ENCODE assay signal across 10 cellular contexts in genomic region chr19:43820861-43821215, GRCh38. TPM values are rescaled to one million over a fixed set of nuclear protein-coding genes. Genes with fewer than 3 reads are reported as not detected.
DNase-seq lines count a peak whose midpoint lies in the region; FAIRE-seq and TF ChIP-seq lines count a peak whose summit lies in the region.
"Had no signal": no experiment of that assay in that cellular context is flagged by ENCODE, and none has a peak within 500 bp of the region (broad histone marks: within the 10 kb centered on the region; RNA-seq: fewer than 3 reads in every experiment).

No MANE protein-coding gene starts in this region.

- FAIRE-seq in GM19239 (lab: Jason Lieb, UNC) = no peak

- H3K27me3 Mint-ChIP-seq in IgD-negative memory B cell = peaks cover 20% of the 10 kb centered on the region

- no peak for TF ChIP-seq EP300 in ovary (IDR thresholded peaks at IDR 0.05)

- no peak for TF ChIP-seq POLR2A in ovary (IDR thresholded peaks at IDR 0.05)

- TF ChIP-seq CTCF in AG09309 (IDR thresholded peaks at IDR 0.05; ENCODE audit: control insufficient read depth, insufficient read depth, low read depth, low read length, missing control alignments) = no peak
- no peak for TF ChIP-seq CTCF in ovary (IDR thresholded peaks at IDR 0.05)

- H3K4me1 Mint-ChIP-seq in IgD-negative memory B cell = peaks cover 0 to 5% (median 0%) of the 10 kb centered on the region in 3 donors

- no peak overlapping the region for H3K27ac ChIP-seq in effector memory CD4-positive, alpha-beta T cell (ENCODE audit: insufficient read depth, low read length, poor library complexity, severe bottlenecking)
- H3K27ac ChIP-seq in ovary = no peak overlapping the region

- H3K4me3 ChIP-seq in AG09309 (ENCODE audit: control insufficient read depth, low read depth, low read length) (peak overlapping the region; percentile 44), ovary (peak overlapping the region; percentile 22)
- peak overlapping the region; percentile 56 for H3K4me3 ChIP-seq in effector memory CD4-positive, alpha-beta T cell (ENCODE audit: insufficient read depth, low read depth, low read length, poor library complexity, severe bottlenecking)

- peaks cover 0 to 1% (median 0%) of the 10 kb centered on the region in 3 donors for H3K9me3 Mint-ChIP-seq in IgD-negative memory B cell

- peaks cover 8% of the 10 kb centered on the region for H3K4me1 ChIP-seq in effector memory CD4-positive, alpha-beta T cell (ENCODE audit: control insufficient read depth, insufficient read depth, low read length, poor library complexity, severe bottlenecking)
- H3K4me1 ChIP-seq in ovary (ENCODE audit: insufficient read depth) = no peaks in the 10 kb centered on the region

- peaks cover 7% of the 10 kb centered on the region for H3K27me3 ChIP-seq in effector memory CD4-positive, alpha-beta T cell (replicated peaks; ENCODE audit: control insufficient read depth, insufficient read depth, low read length, poor library complexity, severe bottlenecking)
- no peaks in the 10 kb centered on the region for H3K27me3 ChIP-seq in ovary

- no peak overlapping the region for H3K27ac Mint-ChIP-seq in IgD-negative memory B cell

- intact Hi-C loops in ovary (cut with DNase I) = no loop called here

- in situ Hi-C loops in G401 (cut with HindIII; ENCODE audit: low sequenced_read_pairs) = no loop called here

- H3K9me3 ChIP-seq in effector memory CD4-positive, alpha-beta T cell (ENCODE audit: control insufficient read depth, low read length) = no peaks in the 10 kb centered on the region
- peaks cover 0 to 4% of the 10 kb centered on the region in 2 donors for H3K9me3 ChIP-seq in ovary

- H3K36me3 Mint-ChIP-seq in IgD-negative memory B cell = peaks cover 2% of the 10 kb centered on the region

- no peaks in the 10 kb centered on the region for H3K36me3 ChIP-seq in effector memory CD4-positive, alpha-beta T cell (ENCODE audit: control insufficient read depth, insufficient read depth, low read length)
- H3K36me3 ChIP-seq in ovary = no peaks in the 10 kb centered on the region

- DNase-seq in AG09309 (ENCODE audit: low read depth) = no peak
- no peak for DNase-seq in effector memory CD4-positive, alpha-beta T cell
- DNase-seq in ovary = no peak
- DNase-seq in GM19239 (ENCODE audit: insufficient read length, low spot score) = no peak
- no peak for DNase-seq in NCI-H2171 (lab: John Stamatoyannopoulos, UW)
- DNase-seq in G401 (ENCODE audit: low spot score) = no peak
- DNase-seq in T1000 (lab: John Stamatoyannopoulos, UW) = no peak
- DNase-seq: MV-4-11, RPMI8226 had no signal

- WGBS in ovary, 3 donors = 29 to 35% (median 30%) methylated on average over 6 of the region's 6 CpGs

- H3K4me3 Mint-ChIP-seq in IgD-negative memory B cell = peak overlapping the region in 3 of 4 donors; percentile 68 to 89 (median 77)

RNA-seq across cellular contexts. Expression of gene ZNF283, which starts 6.3 kb away (rescaled TPM):
- polyA plus RNA-seq in IgD-negative memory B cell = 2.6 TPM
- total RNA-seq in ovary = 10 to 100 TPM in 5 of 7 donors, 1 to 10 TPM in 2; 8.2 to 14.6 (median 11.9) TPM
- polyA plus RNA-seq in ovary = 1 to 10 TPM; 3.2 to 7.3 TPM
- 3.8 and 13.4 TPM in 2 replicates for total RNA-seq in G401 (2014; rRNA removed; shearing (Covaris generic))

RNA-seq across cellular contexts. Expression of gene LYPD5, which starts 18.6 kb away (rescaled TPM):
- polyA plus RNA-seq in IgD-negative memory B cell (not detected), ovary (1 to 10 TPM in 1 of 2 donors, under 1 TPM in 1; 0.27 to 1.9 TPM)
- total RNA-seq in ovary = 1 to 10 TPM in 2 of 7 donors, under 1 TPM in 5; 0.25 to 1.9 (median 0.79) TPM
- total RNA-seq in G401 (2014; rRNA removed; shearing (Covaris generic)) = not detected in 2 replicates

RNA-seq across cellular contexts. Expression of gene KCNN4, which starts 40.1 kb away (rescaled TPM):
- polyA plus RNA-seq in IgD-negative memory B cell (87.9 TPM), ovary (under 1 TPM; 0.28 to 0.71 TPM)
- 1 to 10 TPM in 5 of 7 donors, under 1 TPM in 2; 0.61 to 9.1 (median 2.6) TPM for total RNA-seq in ovary
- total RNA-seq in G401 (2014; rRNA removed; shearing (Covaris generic)) = 4.2 and 5.7 TPM in 2 replicates
